26 cellular contexts compared by ENCODE assay signal in genomic region chr11:70405679-70406395, GRCh38. TPM values are rescaled to one million over a fixed set of nuclear protein-coding genes. Genes with fewer than 3 reads are reported as not detected.
DNase-seq lines count a peak whose midpoint lies in the region; ATAC-seq and TF ChIP-seq lines count a peak whose summit lies in the region.
"Had no signal": no experiment of that assay in that cellular context is flagged by ENCODE, and none has a peak within 500 bp of the region (broad histone marks: within the 10 kb centered on the region; RNA-seq: fewer than 3 reads in every experiment).

No MANE protein-coding gene starts in this region.

- H3K27ac ChIP-seq in trophoblast cell (ENCODE audit: low read depth, low read length) = no peak overlapping the region
- H3K27ac ChIP-seq: 22Rv1, RWPE1, SK-N-MC had no signal

- H3K79me2 ChIP-seq in trophoblast cell (ENCODE audit: control insufficient read depth, insufficient read depth, low read length, poor library complexity) = peaks cover 12% of the 10 kb centered on the region

- peaks cover 45 to 51% of the 10 kb centered on the region in 2 experiments for H3K36me3 ChIP-seq in trophoblast cell (ENCODE audit: control insufficient read depth in 1 of 2, insufficient read depth in 2 of 2, low read length in 2 of 2)

- no peaks in the 10 kb centered on the region for H3K9me3 ChIP-seq in trophoblast cell (ENCODE audit: insufficient read depth, low read depth, low read length)

- H4K8ac ChIP-seq in trophoblast cell (ENCODE audit: low read depth, low read length) = no peak overlapping the region

- H3K4me3 ChIP-seq in trophoblast cell (ENCODE audit: low read depth, low read length) = no peak overlapping the region
- H3K4me3 ChIP-seq: GM12878, SK-N-MC had no signal

- H3K4me1 Mint-ChIP-seq in endothelial cell (ENCODE audit: unreplicated experiment) = peaks cover 37% of the 10 kb centered on the region

- no peak overlapping the region for H2AFZ ChIP-seq in trophoblast cell (ENCODE audit: insufficient read depth, low read length, poor library complexity)

- no peak overlapping the region for H4K12ac ChIP-seq in trophoblast cell (ENCODE audit: low read depth, low read length)

- no peak overlapping the region for H2BK120ac ChIP-seq in trophoblast cell (ENCODE audit: insufficient read depth, low read length, poor library complexity)

- peak; percentile 42 for DNase-seq in NCI-H2171 treated with DMSO at 0.1 percent for 48 hours (lab: John Stamatoyannopoulos, UW)
- no peak for DNase-seq in NCI-H2171 (lab: John Stamatoyannopoulos, UW)
- DNase-seq in G401 (ENCODE audit: low spot score) = peak; percentile 96
- DNase-seq in endothelial cell (ENCODE audit: low spot score) = no peak
- no peak for DNase-seq in trophoblast cell
- no peak for DNase-seq in COLO829 (ENCODE audit: low spot score)
- DNase-seq in A172 (ENCODE audit: low spot score) = no peak
- DNase-seq: ACHN, GDM1, GOT3, HCEC 1CT, Kasumi-1, MV-4-11, NCI-H1105 treated with DMSO at 0.1 percent for 48 hours, NCI-H146, NCI-H1930, NCI-H2107, NCI-H446 treated with DMSO at 0.1 percent for 48 hours, NCI-H69, SIG-M5, SW 1271 had no signal

- H3K4ac ChIP-seq in trophoblast cell (ENCODE audit: low read depth, low read length) = peak overlapping the region; percentile 42

- no peaks in the 10 kb centered on the region for H3K9me3 Mint-ChIP-seq in endothelial cell (ENCODE audit: unreplicated experiment)

- no peak overlapping the region for H3K14ac ChIP-seq in trophoblast cell (ENCODE audit: low read length)

- H3K9ac ChIP-seq in trophoblast cell (ENCODE audit: low read length) = no peak overlapping the region

- H3K18ac ChIP-seq in trophoblast cell (ENCODE audit: low read length) = peak overlapping the region; percentile 21

- WGBS in trophoblast cell (ENCODE audit: extremely low coverage, insufficient coverage, insufficient read length) = no CpG with 5 or more reads among the region's 20 CpGs

- no peak overlapping the region for H2BK5ac ChIP-seq in trophoblast cell (ENCODE audit: low read depth, low read length, poor library complexity)

- H3K79me1 ChIP-seq in trophoblast cell (ENCODE audit: low read length) = no peaks in the 10 kb centered on the region

- peaks cover 9 to 11% of the 10 kb centered on the region in 2 experiments for H3K4me1 ChIP-seq in trophoblast cell (ENCODE audit: control insufficient read depth in 1 of 2, insufficient read depth in 2 of 2, low read length in 2 of 2)

- H3K27me3 Mint-ChIP-seq in endothelial cell (ENCODE audit: unreplicated experiment) = peaks cover 4% of the 10 kb centered on the region

- no peak overlapping the region for H3K4me2 ChIP-seq in trophoblast cell (ENCODE audit: low read length)

- H3K27ac Mint-ChIP-seq in endothelial cell (ENCODE audit: unreplicated experiment) = peak overlapping the region; percentile 92

- no peak overlapping the region for H4K91ac ChIP-seq in trophoblast cell (ENCODE audit: low read depth, low read length)

- H3K27me3 ChIP-seq in trophoblast cell (ENCODE audit: insufficient read depth, low read length) = no peaks in the 10 kb centered on the region

- no peak overlapping the region for H3K23ac ChIP-seq in trophoblast cell (ENCODE audit: low read length)

- H3K4me3 Mint-ChIP-seq in endothelial cell (ENCODE audit: unreplicated experiment) = no peak overlapping the region

- no peak overlapping the region for H2AK5ac ChIP-seq in trophoblast cell (ENCODE audit: low read length)

- peaks cover 32% of the 10 kb centered on the region for H3K36me3 Mint-ChIP-seq in endothelial cell (ENCODE audit: low read depth, unreplicated experiment)

- H2BK12ac ChIP-seq in trophoblast cell (ENCODE audit: low read length) = no peak overlapping the region

- no peak for TF ChIP-seq CTCF in endothelial cell (IDR thresholded peaks at IDR 0.05; ENCODE audit: unreplicated experiment)

- in situ Hi-C loops in G401 (cut with HindIII; ENCODE audit: low sequenced_read_pairs) = no loop called here

- ATAC-seq in HG02885 (IDR thresholded peaks at IDR 0.05; ENCODE audit: poor library complexity, unreplicated experiment) = no peak
- ATAC-seq: GM12878 had no signal

RNA-seq across cellular contexts. Expression of gene CTTN, which starts 7.5 kb away (rescaled TPM):
- 89.0 and 121 TPM in 2 replicates for total RNA-seq in G401 (2014; rRNA removed; shearing (Covaris generic))
- total RNA-seq in endothelial cell (ENCODE audit: unreplicated experiment) = 458 TPM
- polyA plus RNA-seq in trophoblast cell (2013) = 197 and 199 TPM in 2 replicates
- total RNA-seq in A172 (2014; rRNA removed; shearing (Covaris generic)) = 286 and 305 TPM in 2 replicates

Comparison
In these comparisons a context has a peak if more than half of its experiments do, and no peak if none do; other contexts are left out.
1. DNase-seq: peak in NCI-H2171 treated with DMSO at 0.1 percent for 48 hours (single experiment) and G401 (single experiment); none in NCI-H2171 (single experiment), endothelial cell (single experiment), trophoblast cell (0 of 2), COLO829 (single experiment) and A172 (single experiment).